ENCODE assay signal across 20 cellular contexts in genomic region chr10:101529207-101529606, GRCh38.
"Had no signal": no experiment of that assay in that cellular context is flagged by ENCODE, and none has a peak within 500 bp of the region (broad histone marks: within the 10 kb centered on the region; RNA-seq: fewer than 3 reads in every experiment).

No MANE protein-coding gene starts in this region.

- H3K36me3 Mint-ChIP-seq: natural killer cell treated with Interleukin-12 subunit alpha and Interleukin-12 subunit beta and Interleukin-15 and Interleukin-18, amount 100 ng/mL, for 72 hours had no signal

- H3K4me3 Mint-ChIP-seq: activated CD4-positive, alpha-beta memory T cell treated with anti-CD3 and anti-CD28 coated beads, Interleukin-2, amount 10 ng/mL, durations not matched to agents 7 days and 5 days; activated CD4-positive, alpha-beta T cell treated with anti-CD3 and anti-CD28 coated beads, Interleukin-2, amount 10 ng/mL, durations not matched to agents 24 days and 14 days; activated naive CD8-positive, alpha-beta T cell treated with anti-CD3 and anti-CD28 coated beads, Interleukin-2, amount 50 U/mL, for 24 hours; brain; dendritic cell treated with granulocyte-macrophage colony-stimulating factor and Interleukin-4, amounts not matched to agents 40 ng/mL and 50 ng/mL, for 4 days; natural killer cell treated with Interleukin-12 subunit alpha and Interleukin-12 subunit beta and Interleukin-15 and Interleukin-18, amount 100 ng/mL, for 72 hours; stimulated activated memory B cell treated with anti-CD40 and anti-IgM and Interleukin-4, amounts not matched to agents 10 μg/mL and 1 μg/mL and 100 μg/mL, for 72 hours had no signal

- DNase-seq: activated CD4-positive, alpha-beta memory T cell treated with anti-CD3 and anti-CD28 coated beads, Interleukin-2, amount 10 ng/mL, durations not matched to agents 7 days and 5 days; activated CD4-positive, alpha-beta T cell treated with anti-CD3 and anti-CD28 coated beads, Interleukin-2, amount 10 ng/mL, durations not matched to agents 24 days and 14 days; activated gamma-delta T cell; activated naive CD4-positive, alpha-beta T cell treated with anti-CD3 and anti-CD28 coated beads, Interleukin-2, amount 50 U/mL, for 16 hours; activated naive CD8-positive, alpha-beta T cell treated with anti-CD3 and anti-CD28 coated beads, Interleukin-2, amount 50 U/mL, for 24 hours; effector CD4-positive, alpha-beta T cell; erythroblast; glutamatergic neuron; hippocampal formation; left ventricle myocardium inferior; stimulated activated CD4-positive, alpha-beta T cell treated with anti-CD3 and anti-CD28 coated beads, Interleukin-15, amount 100 ng/mL, for 24 hours; stomach; T1000 had no signal

- H3K9me3 Mint-ChIP-seq: activated CD4-positive, alpha-beta memory T cell treated with anti-CD3 and anti-CD28 coated beads, Interleukin-2, amount 10 ng/mL, durations not matched to agents 7 days and 5 days; activated CD4-positive, alpha-beta T cell treated with anti-CD3 and anti-CD28 coated beads, Interleukin-2, amount 10 ng/mL, durations not matched to agents 24 days and 14 days; activated naive CD8-positive, alpha-beta T cell treated with anti-CD3 and anti-CD28 coated beads, Interleukin-2, amount 50 U/mL, for 24 hours; brain; dendritic cell treated with granulocyte-macrophage colony-stimulating factor and Interleukin-4, amounts not matched to agents 40 ng/mL and 50 ng/mL, for 4 days; natural killer cell treated with Interleukin-12 subunit alpha and Interleukin-12 subunit beta and Interleukin-15 and Interleukin-18, amount 100 ng/mL, for 72 hours; stimulated activated memory B cell treated with anti-CD40 and anti-IgM and Interleukin-4, amounts not matched to agents 10 μg/mL and 1 μg/mL and 100 μg/mL, for 72 hours had no signal

- H3K4me1 Mint-ChIP-seq: activated CD4-positive, alpha-beta memory T cell treated with anti-CD3 and anti-CD28 coated beads, Interleukin-2, amount 10 ng/mL, durations not matched to agents 7 days and 5 days; stimulated activated memory B cell treated with anti-CD40 and anti-IgM and Interleukin-4, amounts not matched to agents 10 μg/mL and 1 μg/mL and 100 μg/mL, for 72 hours had no signal

- H3K4me1 ChIP-seq: suprapubic skin, tibial nerve had no signal

- H3K27me3 ChIP-seq: stomach, suprapubic skin, tibial nerve had no signal

- H3K27ac Mint-ChIP-seq: activated CD4-positive, alpha-beta memory T cell treated with anti-CD3 and anti-CD28 coated beads, Interleukin-2, amount 10 ng/mL, durations not matched to agents 7 days and 5 days; activated CD4-positive, alpha-beta T cell treated with anti-CD3 and anti-CD28 coated beads, Interleukin-2, amount 10 ng/mL, durations not matched to agents 24 days and 14 days; activated naive CD8-positive, alpha-beta T cell treated with anti-CD3 and anti-CD28 coated beads, Interleukin-2, amount 50 U/mL, for 24 hours; dendritic cell treated with granulocyte-macrophage colony-stimulating factor and Interleukin-4, amounts not matched to agents 40 ng/mL and 50 ng/mL, for 4 days; natural killer cell treated with Interleukin-12 subunit alpha and Interleukin-12 subunit beta and Interleukin-15 and Interleukin-18, amount 100 ng/mL, for 72 hours; stimulated activated memory B cell treated with anti-CD40 and anti-IgM and Interleukin-4, amounts not matched to agents 10 μg/mL and 1 μg/mL and 100 μg/mL, for 72 hours had no signal

- H3K9me3 ChIP-seq: left ventricle myocardium inferior, stomach, suprapubic skin, tibial nerve had no signal

- H3K4me2 ChIP-seq: smooth muscle cell had no signal

- H3K27me3 Mint-ChIP-seq: activated CD4-positive, alpha-beta memory T cell treated with anti-CD3 and anti-CD28 coated beads, Interleukin-2, amount 10 ng/mL, durations not matched to agents 7 days and 5 days; activated CD4-positive, alpha-beta T cell treated with anti-CD3 and anti-CD28 coated beads, Interleukin-2, amount 10 ng/mL, durations not matched to agents 24 days and 14 days; activated naive CD8-positive, alpha-beta T cell treated with anti-CD3 and anti-CD28 coated beads, Interleukin-2, amount 50 U/mL, for 24 hours; brain; dendritic cell treated with granulocyte-macrophage colony-stimulating factor and Interleukin-4, amounts not matched to agents 40 ng/mL and 50 ng/mL, for 4 days; natural killer cell treated with Interleukin-12 subunit alpha and Interleukin-12 subunit beta and Interleukin-15 and Interleukin-18, amount 100 ng/mL, for 72 hours; stimulated activated memory B cell treated with anti-CD40 and anti-IgM and Interleukin-4, amounts not matched to agents 10 μg/mL and 1 μg/mL and 100 μg/mL, for 72 hours had no signal

- H3K27ac ChIP-seq: left ventricle myocardium inferior, stomach, suprapubic skin, tibial nerve had no signal

- H3K4me3 ChIP-seq: left ventricle myocardium inferior, smooth muscle cell, stomach, suprapubic skin, tibial nerve had no signal
